ENCODE assay signal across 1 cellular context in the genomic region with DNA sequence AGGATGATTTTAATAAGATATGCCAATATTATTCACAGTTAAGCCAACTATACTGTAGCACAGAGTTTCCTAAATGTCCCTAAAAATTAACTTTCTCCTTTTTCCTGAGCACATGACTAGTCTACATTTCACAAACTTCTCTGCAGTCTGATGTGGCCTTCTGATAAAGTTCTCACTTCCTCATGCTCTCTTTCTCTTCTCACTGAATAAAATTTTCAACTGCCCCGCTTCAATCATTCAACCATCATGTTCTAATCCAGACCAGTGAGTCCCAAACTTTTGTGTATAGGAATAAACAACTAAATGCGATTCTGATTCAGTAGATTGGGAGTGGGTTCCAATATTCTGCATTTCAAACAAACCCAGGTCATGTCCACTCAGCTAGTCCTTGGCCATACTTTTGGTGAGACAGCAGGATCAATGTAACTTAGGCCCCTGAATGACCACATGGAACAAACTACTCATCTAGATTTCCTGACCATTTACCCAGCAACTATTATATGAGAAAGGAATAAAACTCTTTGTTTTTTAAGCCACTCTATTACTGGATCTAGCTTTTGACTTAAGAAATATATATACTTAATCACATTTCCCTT.
TF ChIP-seq lines count a peak whose summit lies in the region.

No MANE protein-coding gene starts in this region.

TF ChIP-seq in K562, 482 proteins besides CTCF, POLR2A, EP300 and RAD21 (continued from another document and continues in another):
- TF ChIP-seq, protein P1, sequence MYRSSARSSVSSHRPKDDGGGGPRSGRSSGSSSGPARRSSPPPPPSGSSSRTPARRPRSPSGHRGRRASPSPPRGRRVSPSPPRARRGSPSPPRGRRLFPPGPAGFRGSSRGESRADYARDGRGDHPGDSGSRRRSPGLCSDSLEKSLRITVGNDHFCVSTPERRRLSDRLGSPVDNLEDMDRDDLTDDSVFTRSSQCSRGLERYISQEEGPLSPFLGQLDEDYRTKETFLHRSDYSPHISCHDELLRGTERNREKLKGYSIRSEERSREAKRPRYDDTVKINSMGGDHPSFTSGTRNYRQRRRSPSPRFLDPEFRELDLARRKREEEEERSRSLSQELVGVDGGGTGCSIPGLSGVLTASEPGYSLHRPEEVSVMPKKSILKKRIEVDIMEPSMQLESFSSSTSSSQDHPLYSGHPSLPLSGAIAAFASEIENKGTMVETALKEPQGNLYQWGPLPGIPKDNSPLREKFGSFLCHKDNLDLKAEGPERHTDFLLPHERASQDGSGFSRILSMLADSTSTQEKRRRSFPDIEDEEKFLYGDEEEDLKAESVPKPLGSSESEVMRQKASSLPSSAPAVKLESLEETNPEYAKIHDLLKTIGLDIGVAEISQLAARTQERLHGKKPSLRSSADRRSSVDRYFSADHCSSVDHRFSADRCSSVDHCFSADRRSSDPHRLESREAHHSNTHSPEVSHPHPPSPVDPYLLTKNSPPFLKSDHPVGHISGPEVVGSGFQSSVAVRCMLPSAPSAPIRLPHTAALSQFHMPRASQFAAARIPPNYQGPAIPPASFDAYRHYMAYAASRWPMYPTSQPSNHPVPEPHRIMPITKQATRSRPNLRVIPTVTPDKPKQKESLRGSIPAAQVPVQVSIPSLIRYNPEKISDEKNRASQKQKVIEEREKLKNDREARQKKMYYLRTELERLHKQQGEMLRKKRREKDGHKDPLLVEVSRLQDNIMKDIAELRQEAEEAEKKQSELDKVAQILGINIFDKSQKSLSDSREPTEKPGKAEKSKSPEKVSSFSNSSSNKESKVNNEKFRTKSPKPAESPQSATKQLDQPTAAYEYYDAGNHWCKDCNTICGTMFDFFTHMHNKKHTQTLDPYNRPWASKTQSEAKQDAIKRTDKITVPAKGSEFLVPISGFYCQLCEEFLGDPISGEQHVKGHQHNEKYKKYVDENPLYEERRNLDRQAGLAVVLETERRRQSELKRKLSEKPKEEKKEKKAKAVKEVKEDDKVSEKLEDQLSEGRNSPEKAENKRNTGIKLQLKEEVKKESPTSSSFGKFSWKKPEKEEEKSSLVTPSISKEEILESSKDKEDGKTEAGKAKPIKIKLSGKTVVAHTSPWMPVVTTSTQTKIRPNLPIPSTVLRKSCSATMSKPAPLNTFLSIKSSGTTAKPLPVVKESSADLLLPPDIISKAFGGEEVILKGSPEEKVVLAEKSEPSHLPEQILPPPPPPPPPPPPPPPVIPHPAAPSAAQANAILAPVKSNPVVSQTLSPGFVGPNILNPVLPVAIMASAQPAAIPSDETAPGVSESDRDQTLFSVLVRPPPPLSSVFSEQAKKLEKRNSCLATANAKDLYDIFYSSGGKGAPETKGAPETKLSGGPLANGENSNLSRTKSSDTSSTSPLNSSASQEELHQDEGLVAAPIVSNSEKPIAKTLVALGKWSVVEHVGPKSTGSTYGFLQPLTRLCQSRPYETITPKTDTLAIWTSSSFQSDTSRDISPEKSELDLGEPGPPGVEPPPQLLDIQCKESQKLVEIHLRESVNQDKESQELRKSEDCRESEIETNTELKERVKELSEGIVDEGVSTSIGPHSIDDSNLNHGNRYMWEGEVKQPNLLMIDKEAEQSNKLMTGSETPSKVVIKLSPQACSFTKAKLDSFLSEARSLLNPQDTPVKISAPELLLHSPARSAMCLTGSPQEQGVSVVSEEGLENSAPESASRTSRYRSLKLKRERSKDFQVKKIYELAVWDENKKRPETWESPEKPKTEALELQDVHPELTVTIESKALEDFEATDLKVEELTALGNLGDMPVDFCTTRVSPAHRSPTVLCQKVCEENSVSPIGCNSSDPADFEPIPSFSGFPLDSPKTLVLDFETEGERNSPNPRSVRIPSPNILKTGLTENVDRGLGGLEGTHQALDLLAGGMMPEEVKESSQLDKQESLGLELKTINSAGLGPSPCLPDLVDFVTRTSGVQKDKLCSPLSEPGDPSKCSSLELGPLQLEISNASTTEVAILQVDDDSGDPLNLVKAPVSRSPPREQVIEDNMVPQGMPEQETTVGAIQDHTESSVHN (IDR thresholded peaks at IDR 0.05; ENCODE audit: borderline replicate concordance in 1 of 2, low read depth in 1 of 2): no peak
- TF ChIP-seq, protein P2, sequence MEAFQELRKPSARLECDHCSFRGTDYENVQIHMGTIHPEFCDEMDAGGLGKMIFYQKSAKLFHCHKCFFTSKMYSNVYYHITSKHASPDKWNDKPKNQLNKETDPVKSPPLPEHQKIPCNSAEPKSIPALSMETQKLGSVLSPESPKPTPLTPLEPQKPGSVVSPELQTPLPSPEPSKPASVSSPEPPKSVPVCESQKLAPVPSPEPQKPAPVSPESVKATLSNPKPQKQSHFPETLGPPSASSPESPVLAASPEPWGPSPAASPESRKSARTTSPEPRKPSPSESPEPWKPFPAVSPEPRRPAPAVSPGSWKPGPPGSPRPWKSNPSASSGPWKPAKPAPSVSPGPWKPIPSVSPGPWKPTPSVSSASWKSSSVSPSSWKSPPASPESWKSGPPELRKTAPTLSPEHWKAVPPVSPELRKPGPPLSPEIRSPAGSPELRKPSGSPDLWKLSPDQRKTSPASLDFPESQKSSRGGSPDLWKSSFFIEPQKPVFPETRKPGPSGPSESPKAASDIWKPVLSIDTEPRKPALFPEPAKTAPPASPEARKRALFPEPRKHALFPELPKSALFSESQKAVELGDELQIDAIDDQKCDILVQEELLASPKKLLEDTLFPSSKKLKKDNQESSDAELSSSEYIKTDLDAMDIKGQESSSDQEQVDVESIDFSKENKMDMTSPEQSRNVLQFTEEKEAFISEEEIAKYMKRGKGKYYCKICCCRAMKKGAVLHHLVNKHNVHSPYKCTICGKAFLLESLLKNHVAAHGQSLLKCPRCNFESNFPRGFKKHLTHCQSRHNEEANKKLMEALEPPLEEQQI (IDR thresholded peaks at IDR 0.05): no peak
- TF ChIP-seq, protein P3, sequence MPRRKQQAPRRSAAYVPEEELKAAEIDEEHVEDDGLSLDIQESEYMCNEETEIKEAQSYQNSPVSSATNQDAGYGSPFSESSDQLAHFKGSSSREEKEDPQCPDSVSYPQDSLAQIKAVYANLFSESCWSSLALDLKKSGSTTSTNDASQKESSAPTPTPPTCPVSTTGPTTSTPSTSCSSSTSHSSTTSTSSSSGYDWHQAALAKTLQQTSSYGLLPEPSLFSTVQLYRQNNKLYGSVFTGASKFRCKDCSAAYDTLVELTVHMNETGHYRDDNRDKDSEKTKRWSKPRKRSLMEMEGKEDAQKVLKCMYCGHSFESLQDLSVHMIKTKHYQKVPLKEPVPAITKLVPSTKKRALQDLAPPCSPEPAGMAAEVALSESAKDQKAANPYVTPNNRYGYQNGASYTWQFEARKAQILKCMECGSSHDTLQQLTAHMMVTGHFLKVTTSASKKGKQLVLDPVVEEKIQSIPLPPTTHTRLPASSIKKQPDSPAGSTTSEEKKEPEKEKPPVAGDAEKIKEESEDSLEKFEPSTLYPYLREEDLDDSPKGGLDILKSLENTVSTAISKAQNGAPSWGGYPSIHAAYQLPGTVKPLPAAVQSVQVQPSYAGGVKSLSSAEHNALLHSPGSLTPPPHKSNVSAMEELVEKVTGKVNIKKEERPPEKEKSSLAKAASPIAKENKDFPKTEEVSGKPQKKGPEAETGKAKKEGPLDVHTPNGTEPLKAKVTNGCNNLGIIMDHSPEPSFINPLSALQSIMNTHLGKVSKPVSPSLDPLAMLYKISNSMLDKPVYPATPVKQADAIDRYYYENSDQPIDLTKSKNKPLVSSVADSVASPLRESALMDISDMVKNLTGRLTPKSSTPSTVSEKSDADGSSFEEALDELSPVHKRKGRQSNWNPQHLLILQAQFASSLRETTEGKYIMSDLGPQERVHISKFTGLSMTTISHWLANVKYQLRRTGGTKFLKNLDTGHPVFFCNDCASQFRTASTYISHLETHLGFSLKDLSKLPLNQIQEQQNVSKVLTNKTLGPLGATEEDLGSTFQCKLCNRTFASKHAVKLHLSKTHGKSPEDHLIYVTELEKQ (CRISPR knock-in tag; IDR thresholded peaks at IDR 0.05): no peak
- TF ChIP-seq PTBP1 (IDR thresholded peaks at IDR 0.05; ENCODE audit: low read depth, low read length): no peak
- no peak for TF ChIP-seq CBX2 (IDR thresholded peaks at IDR 0.05; ENCODE audit: insufficient read depth, low read length, poor library complexity, severe bottlenecking)
- no peak for TF ChIP-seq C11orf30 (IDR thresholded peaks at IDR 0.05; ENCODE audit: low read depth)
- TF ChIP-seq RHOXF2B (CRISPR knock-in tag; conservative IDR thresholded peaks at IDR 0.05): no peak
- TF ChIP-seq RNF2 (IDR thresholded peaks at IDR 0.05): no peak
- TF ChIP-seq, protein P4, sequence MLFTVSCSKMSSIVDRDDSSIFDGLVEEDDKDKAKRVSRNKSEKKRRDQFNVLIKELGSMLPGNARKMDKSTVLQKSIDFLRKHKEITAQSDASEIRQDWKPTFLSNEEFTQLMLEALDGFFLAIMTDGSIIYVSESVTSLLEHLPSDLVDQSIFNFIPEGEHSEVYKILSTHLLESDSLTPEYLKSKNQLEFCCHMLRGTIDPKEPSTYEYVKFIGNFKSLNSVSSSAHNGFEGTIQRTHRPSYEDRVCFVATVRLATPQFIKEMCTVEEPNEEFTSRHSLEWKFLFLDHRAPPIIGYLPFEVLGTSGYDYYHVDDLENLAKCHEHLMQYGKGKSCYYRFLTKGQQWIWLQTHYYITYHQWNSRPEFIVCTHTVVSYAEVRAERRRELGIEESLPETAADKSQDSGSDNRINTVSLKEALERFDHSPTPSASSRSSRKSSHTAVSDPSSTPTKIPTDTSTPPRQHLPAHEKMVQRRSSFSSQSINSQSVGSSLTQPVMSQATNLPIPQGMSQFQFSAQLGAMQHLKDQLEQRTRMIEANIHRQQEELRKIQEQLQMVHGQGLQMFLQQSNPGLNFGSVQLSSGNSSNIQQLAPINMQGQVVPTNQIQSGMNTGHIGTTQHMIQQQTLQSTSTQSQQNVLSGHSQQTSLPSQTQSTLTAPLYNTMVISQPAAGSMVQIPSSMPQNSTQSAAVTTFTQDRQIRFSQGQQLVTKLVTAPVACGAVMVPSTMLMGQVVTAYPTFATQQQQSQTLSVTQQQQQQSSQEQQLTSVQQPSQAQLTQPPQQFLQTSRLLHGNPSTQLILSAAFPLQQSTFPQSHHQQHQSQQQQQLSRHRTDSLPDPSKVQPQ (CRISPR knock-in tag; IDR thresholded peaks at IDR 0.05; ENCODE audit: borderline replicate concordance): no peak
- no peak for TF ChIP-seq DACH1 (IDR thresholded peaks at IDR 0.05; ENCODE audit: partially characterized antibody)
- no peak for TF ChIP-seq HDAC8 (tag; IDR thresholded peaks at IDR 0.05)
- peak; percentile 30; the same call in 1 of the 2 replicates for TF ChIP-seq EP400 (IDR thresholded peaks at IDR 0.05)
- TF ChIP-seq NFATC3 (IDR thresholded peaks at IDR 0.05): peak; percentile 66; the same call in 1 of the 2 replicates
- no peak for TF ChIP-seq RFX7 (CRISPR knock-in tag; IDR thresholded peaks at IDR 0.05)
- no peak for TF ChIP-seq ZNF165 (CRISPR knock-in tag; IDR thresholded peaks at IDR 0.05; ENCODE audit: borderline replicate concordance)
- TF ChIP-seq ZNF347 (CRISPR knock-in tag; IDR thresholded peaks at IDR 0.05; ENCODE audit: low read depth): no peak
- no peak for TF ChIP-seq ETV1 (tag; conservative IDR thresholded peaks at IDR 0.05; ENCODE audit: low read depth)
- no peak for TF ChIP-seq HOXB6 (CRISPR knock-in tag; IDR thresholded peaks at IDR 0.05; ENCODE audit: borderline replicate concordance)
- TF ChIP-seq ZNF699 (CRISPR knock-in tag; IDR thresholded peaks at IDR 0.05; ENCODE audit: insufficient replicate concordance): no peak
- no peak for TF ChIP-seq MAFK (IDR thresholded peaks at IDR 0.05; ENCODE audit: low read length)
